14 cellular contexts compared by ENCODE assay signal in the genomic region with DNA sequence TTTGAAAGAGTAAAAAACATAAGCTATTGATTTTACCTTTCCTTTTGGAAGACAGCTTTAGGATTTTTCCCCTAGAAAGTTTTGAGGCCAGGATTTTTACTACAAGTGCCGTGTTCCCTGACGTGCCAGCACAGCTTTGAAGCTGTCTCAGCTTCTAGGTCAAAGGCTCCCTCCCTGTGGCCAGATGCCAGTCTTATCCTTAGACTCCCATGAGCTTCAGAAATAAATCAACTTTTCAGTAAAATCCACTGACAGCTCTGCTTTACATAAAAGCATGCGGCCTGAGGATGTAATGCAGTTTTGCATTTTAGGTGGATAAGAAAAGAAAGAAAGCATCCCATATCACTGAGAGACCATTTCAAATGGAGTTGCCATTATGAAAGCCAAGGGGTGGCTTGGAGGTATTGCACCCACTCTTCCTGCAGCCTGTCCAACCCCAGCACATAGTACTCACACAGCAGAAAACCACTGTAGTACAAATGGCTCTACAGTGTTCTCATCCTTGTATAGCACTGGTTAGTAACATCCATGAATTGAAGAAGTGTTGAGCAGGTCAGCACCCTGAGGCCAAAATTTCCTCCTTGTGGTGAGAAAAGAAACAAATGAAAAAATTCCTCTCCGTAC. TPM values are rescaled to one million over a fixed set of nuclear protein-coding genes. Genes with fewer than 3 reads are reported as not detected.
DNase-seq lines count a peak whose midpoint lies in the region; ATAC-seq and TF ChIP-seq lines count a peak whose summit lies in the region.
"Had no signal": no experiment of that assay in that cellular context is flagged by ENCODE, and none has a peak within 500 bp of the region (broad histone marks: within the 10 kb centered on the region; RNA-seq: fewer than 3 reads in every experiment).

No MANE protein-coding gene starts in this region.

- TF ChIP-seq CTCF in right atrium auricular region (IDR thresholded peaks at IDR 0.05) (no peak), uterus (IDR thresholded peaks at IDR 0.05) (peak in 1 of 4 experiments; percentile 9), GM10248 (IDR thresholded peaks at IDR 0.05; ENCODE audit: control extremely low read depth, extremely low read depth, low read depth, missing control alignments) (no peak)

- H3K27ac ChIP-seq in right atrium auricular region (peak overlapping the region in 1 of 2 donors; percentile 10), uterus (peak overlapping the region in 1 of 2 donors; percentile 43)
- H3K27ac ChIP-seq: epithelial cell of prostate had no signal

- H3K36me3 Mint-ChIP-seq in activated CD4-positive, alpha-beta memory T cell treated with anti-CD3 and anti-CD28 coated beads, Interleukin-2, amount 10 ng/mL, durations not matched to agents 7 days and 5 days (ENCODE audit: low read depth) = no peaks in the 10 kb centered on the region
- H3K36me3 Mint-ChIP-seq: activated naive CD8-positive, alpha-beta T cell treated with anti-CD3 and anti-CD28 coated beads, Interleukin-2, amount 10 ng/mL, durations not matched to agents 7 days and 5 days had no signal

- H3K27ac Mint-ChIP-seq in activated CD4-positive, alpha-beta memory T cell treated with anti-CD3 and anti-CD28 coated beads, Interleukin-2, amount 10 ng/mL, durations not matched to agents 7 days and 5 days = no peak overlapping the region
- H3K27ac Mint-ChIP-seq: activated CD4-positive, alpha-beta T cell treated with anti-CD3 and anti-CD28 coated beads for 36 hours; activated naive CD8-positive, alpha-beta T cell treated with anti-CD3 and anti-CD28 coated beads, Interleukin-2, amount 10 ng/mL, durations not matched to agents 7 days and 5 days; T-helper 1 cell treated with Interleukin-12 subunit alpha and Interleukin-12 subunit beta and Interleukin-4 antibody, amounts not matched to agents 30 μg/mL and 1 μg/mL, for 36 hours had no signal

- peaks cover 0 to 6% of the 10 kb centered on the region in 2 donors for H3K4me1 ChIP-seq in right atrium auricular region
- peaks cover 23% of the 10 kb centered on the region for H3K4me1 ChIP-seq in adipocyte (ENCODE audit: control insufficient read depth, insufficient read depth, low read length)
- H3K4me1 ChIP-seq in uterus = no peaks in the 10 kb centered on the region

- H3K9me3 ChIP-seq in right atrium auricular region (no peaks in the 10 kb centered on the region), adipocyte (ENCODE audit: control insufficient read depth, low read length) (no peaks in the 10 kb centered on the region), uterus (no peaks in the 10 kb centered on the region)

- intact Hi-C loops in left ventricle myocardium superior (cut with micrococcal nuclease) = loop anchor here (10.0 kb wide), 1 partner anchor 188 kb away; no protein-coding TSS in a partner anchor
- intact Hi-C loops in uterus (cut with DNase I; ENCODE audit: low total_unique reads) = no loop called here

- CTCF ChIA-PET in GM10248 (lab: Yijun Ruan, JAX) = interaction anchor here (0.9 to 5.2 kb wide), 8 partner anchors 9 to 445 kb away, joined by 3 to 42 read pairs (median 4); a partner anchor contains a TSS
- CTCF ChIA-PET in activated CD4-positive, alpha-beta memory T cell treated with anti-CD3 and anti-CD28 coated beads, Interleukin-2, amount 10 ng/mL, durations not matched to agents 7 days and 5 days (lab: Charles Lee) = interaction anchor here (0.8 to 3.0 kb wide), 2 partner anchors 13 to 337 kb away, joined by 3 to 9 read pairs; no protein-coding TSS in a partner anchor

- peak overlapping the region; percentile 37 for H3K9ac ChIP-seq in adipocyte (ENCODE audit: low read length)

- H3K4me3 ChIP-seq in right atrium auricular region (no peak overlapping the region), adipocyte (ENCODE audit: low read length) (no peak overlapping the region), uterus (no peak overlapping the region)
- H3K4me3 ChIP-seq: lung had no signal

- H3K4me3 Mint-ChIP-seq in activated CD4-positive, alpha-beta memory T cell treated with anti-CD3 and anti-CD28 coated beads, Interleukin-2, amount 10 ng/mL, durations not matched to agents 7 days and 5 days = no peak overlapping the region
- H3K4me3 Mint-ChIP-seq: activated CD4-positive, alpha-beta T cell treated with anti-CD3 and anti-CD28 coated beads for 36 hours; activated naive CD8-positive, alpha-beta T cell treated with anti-CD3 and anti-CD28 coated beads, Interleukin-2, amount 10 ng/mL, durations not matched to agents 7 days and 5 days; T-helper 1 cell treated with Interleukin-12 subunit alpha and Interleukin-12 subunit beta and Interleukin-4 antibody, amounts not matched to agents 30 μg/mL and 1 μg/mL, for 36 hours had no signal

- H3K36me3 ChIP-seq in right atrium auricular region = no peaks in the 10 kb centered on the region
- H3K36me3 ChIP-seq in adipocyte (ENCODE audit: control insufficient read depth, insufficient read depth, low read length, severe bottlenecking) = no peaks in the 10 kb centered on the region
- H3K36me3 ChIP-seq in uterus = no peaks in the 10 kb centered on the region

- TF ChIP-seq POLR2A in uterus (IDR thresholded peaks at IDR 0.05) = no peak

- H3K27me3 ChIP-seq in right atrium auricular region = no peaks in the 10 kb centered on the region
- H3K27me3 ChIP-seq in adipocyte (replicated peaks; ENCODE audit: control insufficient read depth, insufficient read depth, low read length) = no peaks in the 10 kb centered on the region
- no peaks in the 10 kb centered on the region for H3K27me3 ChIP-seq in uterus

- POLR2A ChIA-PET in GM10248 (lab: Yijun Ruan, JAX) = no interaction called here
- POLR2A ChIA-PET in activated CD4-positive, alpha-beta memory T cell treated with anti-CD3 and anti-CD28 coated beads, Interleukin-2, amount 10 ng/mL, durations not matched to agents 7 days and 5 days (lab: Charles Lee) = interaction anchor here (1.4 kb wide), 1 partner anchor 265 kb away, joined by 3 read pairs; no protein-coding TSS in a partner anchor

- ATAC-seq in left ventricle myocardium superior (peak; percentile 52), left lobe of liver (peak; percentile 85)
- ATAC-seq: activated CD4-positive, alpha-beta T cell treated with anti-CD3 and anti-CD28 coated beads for 36 hours had no signal

- peaks cover 3% of the 10 kb centered on the region for H3K27me3 Mint-ChIP-seq in activated CD4-positive, alpha-beta memory T cell treated with anti-CD3 and anti-CD28 coated beads, Interleukin-2, amount 10 ng/mL, durations not matched to agents 7 days and 5 days

- H3K4me1 Mint-ChIP-seq in activated CD4-positive, alpha-beta memory T cell treated with anti-CD3 and anti-CD28 coated beads, Interleukin-2, amount 10 ng/mL, durations not matched to agents 7 days and 5 days = peaks cover 6% of the 10 kb centered on the region

- DNase-seq in left ventricle myocardium superior (no peak), right atrium auricular region (ENCODE audit: low spot score) (no peak), adipocyte (ENCODE audit: low read depth) (no peak), left lobe of liver (ENCODE audit: low spot score) (no peak), uterus (peak; percentile 26 to 45), GM10248 (ENCODE audit: extremely low spot score) (no peak), 8988T (no peak)
- DNase-seq in activated CD4-positive, alpha-beta memory T cell treated with anti-CD3 and anti-CD28 coated beads, Interleukin-2, amount 10 ng/mL, durations not matched to agents 7 days and 5 days = no peak
- DNase-seq: activated CD4-positive, alpha-beta T cell treated with anti-CD3 and anti-CD28 coated beads for 36 hours; activated naive CD8-positive, alpha-beta T cell treated with anti-CD3 and anti-CD28 coated beads, Interleukin-2, amount 10 ng/mL, durations not matched to agents 7 days and 5 days; activated T-cell treated with anti-CD3 and anti-CD28 coated beads for 4 hours had no signal

- H3K9me3 Mint-ChIP-seq in activated CD4-positive, alpha-beta memory T cell treated with anti-CD3 and anti-CD28 coated beads, Interleukin-2, amount 10 ng/mL, durations not matched to agents 7 days and 5 days = no peaks in the 10 kb centered on the region
- H3K9me3 Mint-ChIP-seq: T-helper 1 cell treated with Interleukin-12 subunit alpha and Interleukin-12 subunit beta and Interleukin-4 antibody, amounts not matched to agents 30 μg/mL and 1 μg/mL, for 36 hours had no signal

RNA-seq across cellular contexts. Expression of a gene that starts 15.2 kb away (rescaled TPM):
- 45.2 TPM for total RNA-seq in left ventricle myocardium superior
- 10 to 100 TPM; 41.8 to 62.0 TPM for total RNA-seq in right atrium auricular region
- 29.5 TPM for total RNA-seq in left lobe of liver
- total RNA-seq in uterus = 100 to 1,000 TPM in 1 of 4 donors, 10 to 100 TPM in 3; 21.0 to 102 (median 51.1) TPM
- 10 to 100 TPM; 83.1 to 89.4 TPM for total RNA-seq in activated CD4-positive, alpha-beta memory T cell treated with anti-CD3 and anti-CD28 coated beads, Interleukin-2, amount 10 ng/mL, durations not matched to agents 7 days and 5 days

Comparison
In these comparisons a context has a peak if more than half of its experiments do, and no peak if none do; other contexts are left out.
1. DNase-seq: peak in uterus (2 of 2); none in left ventricle myocardium superior (single experiment), right atrium auricular region (single experiment), adipocyte (single experiment), left lobe of liver (single experiment), GM10248 (single experiment), 8988T (single experiment) and activated CD4-positive, alpha-beta memory T cell treated with anti-CD3 and anti-CD28 coated beads, Interleukin-2, amount 10 ng/mL, durations not matched to agents 7 days and 5 days (single experiment).